1 cellular context compared by ENCODE assay signal in the genomic region with DNA sequence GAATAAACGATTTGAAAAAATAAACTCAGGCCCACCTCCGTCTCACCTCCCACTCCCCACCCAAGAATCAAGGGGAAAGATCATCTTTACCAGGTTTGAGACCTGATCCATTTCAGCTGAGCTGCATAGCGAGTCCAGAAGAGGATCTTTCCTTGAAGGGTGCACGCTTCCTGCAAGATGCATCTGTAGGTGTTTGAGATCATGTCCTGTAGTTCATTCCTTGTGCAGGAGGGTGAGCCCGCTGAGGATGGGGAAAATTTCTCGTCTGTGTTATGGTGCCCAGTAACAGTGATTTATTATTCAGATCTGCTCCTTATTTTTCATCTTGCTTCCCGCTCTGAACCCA.
TF ChIP-seq lines count a peak whose summit lies in the region.

No MANE protein-coding gene starts in this region.

TF ChIP-seq in GM12878, 131 proteins besides CTCF, POLR2A, EP300 and RAD21:
- TF ChIP-seq CHD4 (IDR thresholded peaks at IDR 0.05) (no peak), IKZF1 (conservative IDR thresholded peaks at IDR 0.05) (0 out of 2 replicates have a peak, but pooled peaks have one; percentile 9), EED (IDR thresholded peaks at IDR 0.05; ENCODE audit: low read depth) (0 out of 2 replicates have a peak, but pooled peaks have one; percentile 2)
TF ChIP-seq in GM12878: peak in this region for 2.
